In the genomic region with DNA sequence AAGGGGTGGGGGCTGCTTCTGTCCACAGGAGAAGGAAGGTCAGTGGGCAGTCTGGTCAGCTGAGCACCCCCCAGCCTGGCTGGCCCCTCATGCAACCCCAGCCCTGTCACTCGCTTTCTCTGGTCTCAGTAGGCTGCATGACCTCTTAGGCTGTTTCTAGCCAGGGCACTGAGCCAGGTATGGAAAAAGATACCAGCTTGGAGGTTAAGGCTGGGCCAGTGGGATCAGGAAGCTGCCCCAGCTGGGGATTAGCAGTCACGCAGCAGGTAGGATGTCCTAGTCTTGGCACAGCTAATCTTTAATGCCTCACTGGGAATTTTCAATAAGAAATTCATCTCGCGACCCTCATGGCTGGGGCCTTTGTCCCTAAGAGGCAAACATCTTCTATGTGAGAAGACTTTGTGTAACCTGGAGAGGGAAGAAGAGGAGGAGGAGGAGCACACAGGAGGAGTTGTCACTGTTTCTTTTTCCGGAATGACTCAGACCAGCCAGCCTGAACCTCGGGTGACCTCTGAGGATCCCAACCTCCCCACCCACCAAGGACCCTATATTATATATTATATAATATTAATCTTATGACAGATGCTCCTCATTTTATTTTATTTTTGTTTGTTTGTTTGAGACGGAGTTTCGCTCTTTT, we compare ENCODE assay signal across 14 cellular contexts. TPM values are rescaled to one million over a fixed set of nuclear protein-coding genes. Genes with fewer than 3 reads are reported as not detected.
"Had no signal": no experiment of that assay in that cellular context is flagged by ENCODE, and none has a peak within 500 bp of the region (broad histone marks: within the 10 kb centered on the region; RNA-seq: fewer than 3 reads in every experiment).

No MANE protein-coding gene starts in this region.

- H3K4me3 ChIP-seq: ascending aorta, suprapubic skin had no signal

- DNase-seq: activated CD4-positive, alpha-beta T cell treated with anti-CD3 and anti-CD28 coated beads, Interleukin-2, amount 50 U/mL, for 48 hours; activated CD4-positive, CD25-positive, alpha-beta regulatory T cell treated with anti-CD3 and anti-CD28 coated beads, Interleukin-2, amount 50 U/mL, for 72 hours; activated naive CD8-positive, alpha-beta T cell treated with anti-CD3 and anti-CD28 coated beads, Interleukin-2, amount 10 ng/mL, durations not matched to agents 7 days and 5 days; stimulated activated CD4-positive, alpha-beta T cell treated with anti-CD3 and anti-CD28 coated beads, Interleukin-12 subunit alpha, Interleukin-12 subunit beta, amount 100 ng/mL, for 4 hours; stimulated activated naive CD8-positive, alpha-beta T cell treated with anti-CD3 and anti-CD28 coated beads, Interleukin-15, Interleukin-2, amounts not matched to agents 100 U/mL and 50 U/mL, for 24 hours had no signal

- H3K4me1 ChIP-seq: ascending aorta, suprapubic skin had no signal

- H3K9me3 ChIP-seq: suprapubic skin had no signal

- H3K27ac ChIP-seq: ascending aorta, suprapubic skin had no signal

- FAIRE-seq: bronchial epithelial cell, endometrium had no signal

- H3K27me3 ChIP-seq: ascending aorta had no signal

- H3K36me3 ChIP-seq: ascending aorta, suprapubic skin had no signal

RNA-seq across cellular contexts. Expression of gene BPIFA2, which starts 2.4 kb away (rescaled TPM):
- total RNA-seq: activated naive CD8-positive, alpha-beta T cell treated with anti-CD3 and anti-CD28 coated beads, Interleukin-2, amount 10 ng/mL, durations not matched to agents 7 days and 5 days; ascending aorta; bronchial epithelial cell; esophagus mucosa; lower leg skin; osteoblast; suprapubic skin; urinary bladder had no signal
- polyA plus RNA-seq: neural cell, urinary bladder had no signal

RNA-seq across cellular contexts. Expression of gene BPIFA3, which starts 51.6 kb away (rescaled TPM):
- total RNA-seq: activated naive CD8-positive, alpha-beta T cell treated with anti-CD3 and anti-CD28 coated beads, Interleukin-2, amount 10 ng/mL, durations not matched to agents 7 days and 5 days; ascending aorta; bronchial epithelial cell; esophagus mucosa; lower leg skin; osteoblast; suprapubic skin; urinary bladder had no signal
- polyA plus RNA-seq: neural cell, urinary bladder had no signal
